Comparison of ENCODE assay signal across 2 cellular contexts in the genomic region with DNA sequence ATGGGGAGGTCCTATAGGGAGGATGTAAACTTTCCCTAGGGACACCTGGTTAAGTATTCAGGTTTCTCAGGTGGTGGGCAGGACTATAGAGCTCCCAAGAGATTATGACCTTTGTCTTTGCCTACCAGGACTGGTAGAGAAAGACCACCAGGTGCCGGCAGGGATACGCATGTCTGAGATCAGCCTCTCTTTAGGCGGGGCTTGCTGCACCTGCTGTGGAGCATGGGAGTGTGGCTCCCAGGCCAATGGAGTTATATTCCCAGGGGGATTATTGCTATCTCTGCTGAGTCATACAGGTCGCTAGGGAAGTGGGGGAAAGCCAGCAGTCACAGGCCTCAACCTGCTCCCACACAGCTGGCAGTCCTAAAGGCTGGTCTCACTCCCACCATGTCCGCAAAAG.
TF ChIP-seq lines count a peak whose summit lies in the region.

No MANE protein-coding gene starts in this region.

TF ChIP-seq in H1, 55 proteins besides CTCF, POLR2A, EP300 and RAD21:
- no peak for TF ChIP-seq NANOG (IDR thresholded peaks at IDR 0.05; ENCODE audit: insufficient read depth, low read depth, low read length, poor library complexity, severe bottlenecking)
- no peak for TF ChIP-seq NRF1 (IDR thresholded peaks at IDR 0.05; ENCODE audit: low read depth, low read length)
- TF ChIP-seq BACH1 (IDR thresholded peaks at IDR 0.05; ENCODE audit: low read length): 0 out of 2 replicates have a peak, but pooled peaks have one; percentile 23

TF ChIP-seq in SK-N-SH, 30 proteins besides CTCF, POLR2A, EP300 and RAD21:
- TF ChIP-seq RXRA (IDR thresholded peaks at IDR 0.05; ENCODE audit: borderline replicate concordance, low read depth): no peak
- no peak for TF ChIP-seq MEF2A (IDR thresholded peaks at IDR 0.05; ENCODE audit: borderline replicate concordance, low read depth)
- TF ChIP-seq POLR2AphosphoS5 (IDR thresholded peaks at IDR 0.05; ENCODE audit: low read depth, low read length): no peak
- TF ChIP-seq, protein P1, sequence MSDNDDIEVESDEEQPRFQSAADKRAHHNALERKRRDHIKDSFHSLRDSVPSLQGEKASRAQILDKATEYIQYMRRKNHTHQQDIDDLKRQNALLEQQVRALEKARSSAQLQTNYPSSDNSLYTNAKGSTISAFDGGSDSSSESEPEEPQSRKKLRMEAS (IDR thresholded peaks at IDR 0.05; ENCODE audit: low read depth): no peak
- no peak for TF ChIP-seq YY1 (IDR thresholded peaks at IDR 0.05; ENCODE audit: low read depth)
- TF ChIP-seq, protein P2, sequence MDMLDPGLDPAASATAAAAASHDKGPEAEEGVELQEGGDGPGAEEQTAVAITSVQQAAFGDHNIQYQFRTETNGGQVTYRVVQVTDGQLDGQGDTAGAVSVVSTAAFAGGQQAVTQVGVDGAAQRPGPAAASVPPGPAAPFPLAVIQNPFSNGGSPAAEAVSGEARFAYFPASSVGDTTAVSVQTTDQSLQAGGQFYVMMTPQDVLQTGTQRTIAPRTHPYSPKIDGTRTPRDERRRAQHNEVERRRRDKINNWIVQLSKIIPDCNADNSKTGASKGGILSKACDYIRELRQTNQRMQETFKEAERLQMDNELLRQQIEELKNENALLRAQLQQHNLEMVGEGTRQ (IDR thresholded peaks at IDR 0.05; ENCODE audit: borderline replicate concordance, low read depth, low read length): no peak
- TF ChIP-seq, protein P3, sequence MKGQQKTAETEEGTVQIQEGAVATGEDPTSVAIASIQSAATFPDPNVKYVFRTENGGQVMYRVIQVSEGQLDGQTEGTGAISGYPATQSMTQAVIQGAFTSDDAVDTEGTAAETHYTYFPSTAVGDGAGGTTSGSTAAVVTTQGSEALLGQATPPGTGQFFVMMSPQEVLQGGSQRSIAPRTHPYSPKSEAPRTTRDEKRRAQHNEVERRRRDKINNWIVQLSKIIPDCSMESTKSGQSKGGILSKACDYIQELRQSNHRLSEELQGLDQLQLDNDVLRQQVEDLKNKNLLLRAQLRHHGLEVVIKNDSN (IDR thresholded peaks at IDR 0.05; ENCODE audit: borderline replicate concordance, low read depth): no peak
- TF ChIP-seq, protein P4, sequence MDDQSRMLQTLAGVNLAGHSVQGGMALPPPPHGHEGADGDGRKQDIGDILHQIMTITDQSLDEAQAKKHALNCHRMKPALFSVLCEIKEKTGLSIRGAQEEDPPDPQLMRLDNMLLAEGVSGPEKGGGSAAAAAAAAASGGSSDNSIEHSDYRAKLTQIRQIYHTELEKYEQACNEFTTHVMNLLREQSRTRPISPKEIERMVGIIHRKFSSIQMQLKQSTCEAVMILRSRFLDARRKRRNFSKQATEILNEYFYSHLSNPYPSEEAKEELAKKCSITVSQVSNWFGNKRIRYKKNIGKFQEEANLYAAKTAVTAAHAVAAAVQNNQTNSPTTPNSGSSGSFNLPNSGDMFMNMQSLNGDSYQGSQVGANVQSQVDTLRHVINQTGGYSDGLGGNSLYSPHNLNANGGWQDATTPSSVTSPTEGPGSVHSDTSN (IDR thresholded peaks at IDR 0.05): no peak
- TF ChIP-seq EZH2phosphoT487 (IDR thresholded peaks at IDR 0.05; ENCODE audit: borderline replicate concordance, low read depth): no peak
- no peak for TF ChIP-seq TCF12 (IDR thresholded peaks at IDR 0.05)
- TF ChIP-seq GABPA (IDR thresholded peaks at IDR 0.05; ENCODE audit: low read depth): no peak
- no peak for TF ChIP-seq RFX5 (IDR thresholded peaks at IDR 0.05; ENCODE audit: low read length)
- no peak for TF ChIP-seq TEAD4 (IDR thresholded peaks at IDR 0.05; ENCODE audit: borderline replicate concordance, insufficient read depth)
- TF ChIP-seq FOXM1 (IDR thresholded peaks at IDR 0.05; ENCODE audit: low read depth): no peak
TF ChIP-seq in SK-N-SH: peak in this region for 0.
